Comparison of ENCODE assay signal across 23 cellular contexts in genomic region chr20:47271216-47271615, GRCh38.
"Had no signal": no experiment of that assay in that cellular context is flagged by ENCODE, and none has a peak within 500 bp of the region (broad histone marks: within the 10 kb centered on the region; RNA-seq: fewer than 3 reads in every experiment).

No MANE protein-coding gene starts in this region.

- H3K27ac ChIP-seq: foreskin keratinocyte, lower lobe of right lung, suprapubic skin, transverse colon, VCaP had no signal

- H3K27ac Mint-ChIP-seq: activated CD8-positive, alpha-beta T cell treated with anti-CD3 and anti-CD28 coated beads, Interleukin-2, amount 10 ng/mL, durations not matched to agents 7 days and 5 days; activated naive CD4-positive, alpha-beta T cell treated with anti-CD3 and anti-CD28 coated beads, Interleukin-2, amount 50 U/mL, for 72 hours; activated T-helper 1 cell treated with anti-CD3 and anti-CD28 coated beads, Interleukin-12 subunit alpha, Interleukin-12 subunit beta, Interleukin-2, Interleukin-4 antibody, amounts not matched to agents 30 ng/mL and 10 ng/mL and 1 ng/mL, durations not matched to agents 14 hours and 24 hours and 36 hours; stimulated activated effector memory CD8-positive, alpha-beta T cell treated with anti-CD3 and anti-CD28 coated beads, Interleukin-12 subunit alpha, Interleukin-12 subunit beta, amount 100 ng/mL, for 72 hours; T-cell; T-helper 2 cell treated with Interferon-gamma antibody and Interleukin-4, amounts not matched to agents 5 μg/mL and 100 μg/mL, for 36 hours had no signal

- H3K4me3 ChIP-seq: lower lobe of right lung, skin epidermis, suprapubic skin, transverse colon had no signal

- DNase-seq: activated CD4-positive, alpha-beta T cell treated with anti-CD3 and anti-CD28 coated beads, Interleukin-2, amount 50 U/mL, for 1 hour; activated CD4-positive, CD25-positive, alpha-beta regulatory T cell treated with anti-CD3 and anti-CD28 coated beads, Interleukin-2, amount 50 U/mL, for 72 hours; activated CD8-positive, alpha-beta T cell treated with anti-CD3 and anti-CD28 coated beads, Interleukin-2, amount 10 ng/mL, durations not matched to agents 7 days and 5 days; activated gamma-delta T cell; amniotic stem cell; foreskin keratinocyte; kidney; lower lobe of right lung; mesendoderm; naive B cell; right cardiac atrium; stimulated activated CD4-positive, alpha-beta T cell treated with anti-CD3 and anti-CD28 coated beads, Interleukin-1b, Interleukin-23, amount 100 ng/mL, for 48 hours; stimulated activated naive CD8-positive, alpha-beta T cell treated with anti-CD3 and anti-CD28 coated beads, Interleukin-15, amount 100 ng/mL, for 72 hours; T-cell; transverse colon had no signal

- H3K27me3 ChIP-seq: foreskin keratinocyte, suprapubic skin, transverse colon had no signal

- H3K9me3 ChIP-seq: lower lobe of right lung, suprapubic skin, transverse colon had no signal

- H3K27me3 Mint-ChIP-seq: naive B cell; stimulated activated naive CD8-positive, alpha-beta T cell treated with anti-CD3 and anti-CD28 coated beads, Interleukin-15, amount 100 ng/mL, for 72 hours; T-cell had no signal

- H3K9me3 Mint-ChIP-seq: activated naive CD4-positive, alpha-beta T cell treated with anti-CD3 and anti-CD28 coated beads, Interleukin-2, amount 50 U/mL, for 72 hours; activated T-helper 1 cell treated with anti-CD3 and anti-CD28 coated beads, Interleukin-12 subunit alpha, Interleukin-12 subunit beta, Interleukin-2, Interleukin-4 antibody, amounts not matched to agents 30 ng/mL and 10 ng/mL and 1 ng/mL, durations not matched to agents 14 hours and 24 hours and 36 hours; naive B cell; neural crest cell; stimulated activated effector memory CD8-positive, alpha-beta T cell treated with anti-CD3 and anti-CD28 coated beads, Interleukin-12 subunit alpha, Interleukin-12 subunit beta, amount 100 ng/mL, for 72 hours; stimulated activated naive CD8-positive, alpha-beta T cell treated with anti-CD3 and anti-CD28 coated beads, Interleukin-15, amount 100 ng/mL, for 72 hours; T-cell; T-helper 2 cell treated with Interferon-gamma antibody and Interleukin-4, amounts not matched to agents 5 μg/mL and 100 μg/mL, for 36 hours had no signal

- ATAC-seq: activated CD8-positive, alpha-beta T cell treated with anti-CD3 and anti-CD28 coated beads, Interleukin-2, amount 10 ng/mL, durations not matched to agents 7 days and 5 days; activated naive CD4-positive, alpha-beta T cell treated with anti-CD3 and anti-CD28 coated beads, Interleukin-2, amount 50 U/mL, for 72 hours; foreskin keratinocyte; lower lobe of right lung; right cardiac atrium; stimulated activated effector memory CD8-positive, alpha-beta T cell treated with anti-CD3 and anti-CD28 coated beads, Interleukin-12 subunit alpha, Interleukin-12 subunit beta, amount 100 ng/mL, for 72 hours; stimulated activated naive CD8-positive, alpha-beta T cell treated with anti-CD3 and anti-CD28 coated beads, Interleukin-15, amount 100 ng/mL, for 72 hours; T-cell had no signal

- H3K4me3 Mint-ChIP-seq: activated CD8-positive, alpha-beta T cell treated with anti-CD3 and anti-CD28 coated beads, Interleukin-2, amount 10 ng/mL, durations not matched to agents 7 days and 5 days; activated T-helper 1 cell treated with anti-CD3 and anti-CD28 coated beads, Interleukin-12 subunit alpha, Interleukin-12 subunit beta, Interleukin-2, Interleukin-4 antibody, amounts not matched to agents 30 ng/mL and 10 ng/mL and 1 ng/mL, durations not matched to agents 14 hours and 24 hours and 36 hours; naive B cell; neural crest cell; stimulated activated effector memory CD8-positive, alpha-beta T cell treated with anti-CD3 and anti-CD28 coated beads, Interleukin-12 subunit alpha, Interleukin-12 subunit beta, amount 100 ng/mL, for 72 hours; stimulated activated naive CD8-positive, alpha-beta T cell treated with anti-CD3 and anti-CD28 coated beads, Interleukin-15, amount 100 ng/mL, for 72 hours; T-cell; T-helper 2 cell treated with Interferon-gamma antibody and Interleukin-4, amounts not matched to agents 5 μg/mL and 100 μg/mL, for 36 hours had no signal
